2 cellular contexts compared by ENCODE assay signal in the genomic region with DNA sequence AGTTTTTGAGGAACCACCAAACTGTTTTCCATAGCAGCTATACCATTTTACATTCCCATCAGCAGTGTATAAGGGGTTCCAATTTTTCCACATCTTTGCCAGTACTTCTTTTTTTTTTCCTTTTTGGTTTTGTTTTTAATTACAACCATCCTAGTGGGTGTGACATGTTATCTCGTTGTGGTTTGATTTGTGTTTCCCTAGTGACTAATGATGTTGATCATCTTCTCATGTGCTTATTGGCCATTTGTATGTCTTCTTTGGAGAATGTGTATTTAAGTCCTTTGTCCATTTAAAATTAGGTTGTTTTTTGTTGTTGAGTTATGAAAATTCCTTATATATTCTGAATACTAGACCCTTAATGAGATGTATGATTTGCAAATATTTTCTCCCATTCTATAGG.
TF ChIP-seq lines count a peak whose summit lies in the region.

No MANE protein-coding gene starts in this region.

TF ChIP-seq in IMR-90, 13 proteins besides CTCF, POLR2A, EP300 and RAD21:
- peak; percentile 89 for TF ChIP-seq RFX5 (IDR thresholded peaks at IDR 0.05; ENCODE audit: low read depth, low read length)
- TF ChIP-seq USF2 (IDR thresholded peaks at IDR 0.05; ENCODE audit: low read depth, low read length), result no peak

TF ChIP-seq in GM12878, 131 proteins besides CTCF, POLR2A, EP300 and RAD21:
- TF ChIP-seq RFX5 (IDR thresholded peaks at IDR 0.05; ENCODE audit: low read depth, low read length) (peak; percentile 90), MYB (IDR thresholded peaks at IDR 0.05; ENCODE audit: borderline replicate concordance, low read depth, low read length) (no peak), CBFB (IDR thresholded peaks at IDR 0.05; ENCODE audit: low read depth) (no peak), CREB1 (IDR thresholded peaks at IDR 0.05; ENCODE audit: low read depth) (peak; percentile 63; the same call in 1 of the 2 replicates), DPF2 (IDR thresholded peaks at IDR 0.05) (no peak), CREM (IDR thresholded peaks at IDR 0.05; ENCODE audit: low read depth) (peak; percentile 26; the same call in 1 of the 2 replicates), E4F1 (IDR thresholded peaks at IDR 0.05; ENCODE audit: borderline replicate concordance, partially characterized antibody) (no peak)
TF ChIP-seq in GM12878: peak in this region for 3.
